23 cellular contexts compared by ENCODE assay signal in the genomic region with DNA sequence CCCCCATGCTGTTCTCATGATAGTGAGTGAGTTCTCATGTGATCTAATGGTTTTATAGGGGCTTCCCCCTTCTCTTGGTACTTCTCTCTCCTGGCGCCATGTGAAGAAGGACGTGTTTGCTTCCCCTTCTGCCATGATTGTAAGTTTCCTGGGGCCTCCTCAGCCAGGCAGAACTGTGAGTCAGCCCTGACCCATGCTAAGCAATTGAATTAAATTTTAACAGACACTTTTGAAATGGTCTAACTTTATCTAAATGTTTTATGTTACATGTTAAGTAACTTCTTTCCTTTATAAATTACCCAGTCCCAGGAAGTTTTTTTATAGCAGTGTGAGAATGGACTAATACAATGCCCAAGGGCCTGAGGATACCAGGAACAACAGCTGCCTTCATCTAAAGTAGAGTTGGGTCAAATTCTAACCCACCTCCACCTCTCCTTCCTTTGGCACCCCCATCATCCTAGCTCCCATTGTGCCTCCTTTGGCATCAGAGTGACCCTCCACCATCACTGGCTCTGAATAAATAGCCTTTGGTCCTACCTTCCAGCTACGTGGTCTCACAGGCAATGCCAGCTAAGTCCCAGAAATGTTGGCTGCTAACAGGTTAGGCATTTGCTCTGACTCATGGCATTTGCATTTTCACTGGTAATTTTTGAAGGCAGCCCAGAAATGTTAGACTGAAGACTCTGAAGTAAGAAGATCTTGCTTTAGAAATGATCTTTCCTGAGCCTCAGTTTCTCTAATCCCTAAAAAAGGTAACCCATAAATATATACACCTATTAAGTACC.
DNase-seq lines count a peak whose midpoint lies in the region; FAIRE-seq and TF ChIP-seq lines count a peak whose summit lies in the region.
"Had no signal": no experiment of that assay in that cellular context is flagged by ENCODE, and none has a peak within 500 bp of the region (broad histone marks: within the 10 kb centered on the region; RNA-seq: fewer than 3 reads in every experiment).

No MANE protein-coding gene starts in this region.

- no peaks in the 10 kb centered on the region for H3K9me3 ChIP-seq in BE2C
- H3K9me3 ChIP-seq: esophagus muscularis mucosa, SJCRH30, tibial artery had no signal

- H3K27me3 ChIP-seq in BE2C, result no peaks in the 10 kb centered on the region
- H3K27me3 ChIP-seq: esophagus muscularis mucosa, SJCRH30, tibial artery had no signal

- H3K4me1 ChIP-seq in BE2C, result no peaks in the 10 kb centered on the region
- H3K4me1 ChIP-seq: BLaER1 treated with 17β-estradiol and CSF1 and Interleukin-3, amounts not matched to agents 10 nM and 100 nM; esophagus muscularis mucosa; SJCRH30; tibial artery had no signal

- H3K36me3 ChIP-seq in BE2C, result no peaks in the 10 kb centered on the region
- H3K36me3 ChIP-seq: BLaER1 treated with 17β-estradiol and CSF1 and Interleukin-3, amounts not matched to agents 10 nM and 100 nM; esophagus muscularis mucosa; SJCRH30; tibial artery had no signal

- no peak overlapping the region for H3K4me3 ChIP-seq in epithelial cell of esophagus (ENCODE audit: low read length)
- no peak overlapping the region for H3K4me3 ChIP-seq in BE2C (ENCODE audit: low read depth, low read length)
- H3K4me3 ChIP-seq: BLaER1 treated with 17β-estradiol and CSF1 and Interleukin-3, amounts not matched to agents 10 nM and 100 nM; esophagus muscularis mucosa; GM23338; PC-9; SJCRH30; tibial artery had no signal

- in situ Hi-C loops in ACHN (cut with HindIII; ENCODE audit: low pct_ligation_motif_present, low pct_unique_long_range_greater_than_20kb, low sequenced_read_pairs), result no loop called here

- DNase-seq in EL, result peak; percentile 54
- peak; percentile 76 for DNase-seq in M059J (ENCODE audit: low read depth)
- DNase-seq in epithelial cell of esophagus (ENCODE audit: low read depth), result peak; percentile 7
- DNase-seq in renal cortical epithelial cell (ENCODE audit: low read depth), result peak; percentile 87
- DNase-seq in NK-92 treated with Interleukin-12 subunit alpha and Interleukin-12 subunit beta, amount 100 ng/mL, for 24 hours (lab: John Stamatoyannopoulos, UW), result no peak
- DNase-seq in GM19239 (ENCODE audit: insufficient read length, low spot score), result no peak
- DNase-seq in ACHN, result no peak
- no peak for DNase-seq in BE2C
- DNase-seq: activated CD8-positive, alpha-beta memory T cell treated with anti-CD3 and anti-CD28 coated beads, Interleukin-2, amount 50 U/mL, for 48 hours; activated effector memory CD4-positive, alpha-beta T cell treated with Interleukin-2 at 50 U/mL for 16 hours; GDM1; KBM-7; midbrain; NCI-H1694 treated with DMSO at 0.1 percent for 48 hours; PC-9; SJCRH30; stimulated activated CD4-positive, alpha-beta T cell treated with anti-CD3 and anti-CD28 coated beads, Interleukin-1b, Interleukin-23, amount 100 ng/mL, for 48 hours; stimulated activated naive CD4-positive, alpha-beta T cell treated with Interleukin-2 at 50 U/mL for 16 hours; tibial artery had no signal

- no peak for FAIRE-seq in GM19239 (lab: Jason Lieb, UNC)
- FAIRE-seq: D721Med had no signal

- TF ChIP-seq CTCF in epithelial cell of esophagus (IDR thresholded peaks at IDR 0.05; ENCODE audit: insufficient read depth, low read depth, low read length, missing control alignments) (no peak), BE2C (IDR thresholded peaks at IDR 0.05; ENCODE audit: low read depth, low read length) (no peak)

Comparison
In these comparisons a context has a peak if more than half of its experiments do, and no peak if none do; other contexts are left out.
1. DNase-seq: peak in EL (single experiment), M059J (single experiment), epithelial cell of esophagus (single experiment) and renal cortical epithelial cell (single experiment); none in NK-92 treated with Interleukin-12 subunit alpha and Interleukin-12 subunit beta, amount 100 ng/mL, for 24 hours (single experiment), GM19239 (single experiment), ACHN (single experiment) and BE2C (single experiment).